ENCODE assay signal across 30 cellular contexts in the genomic region with DNA sequence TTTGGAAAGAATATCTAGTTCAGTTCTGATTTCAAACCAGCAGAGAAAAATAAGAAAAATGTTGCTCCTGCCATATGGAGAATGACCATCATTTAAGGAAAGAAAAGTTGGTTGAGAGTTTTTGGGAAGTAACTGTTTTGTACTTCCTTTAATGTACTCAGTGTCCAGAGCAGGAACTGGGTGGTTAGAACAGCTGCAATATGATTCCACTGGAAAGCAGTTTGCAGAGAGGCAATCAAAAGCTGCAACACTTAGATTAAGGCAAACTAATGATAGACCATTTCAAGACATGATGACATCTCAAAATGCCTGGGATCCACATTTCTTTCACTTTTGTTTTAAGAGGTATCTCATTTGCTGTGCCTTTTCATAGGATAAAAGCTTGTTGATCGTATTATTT.
"Had no signal": no experiment of that assay in that cellular context is flagged by ENCODE, and none has a peak within 500 bp of the region (broad histone marks: within the 10 kb centered on the region; RNA-seq: fewer than 3 reads in every experiment).

No MANE protein-coding gene starts in this region.

- H3K27me3 ChIP-seq: neural progenitor cell, neutrophil, right atrium auricular region, right lobe of liver, stomach, testis, thyroid gland, transverse colon, upper lobe of left lung, vagina had no signal

- H3K27ac ChIP-seq: lower lobe of right lung, neural progenitor cell, neutrophil, parathyroid adenoma, psoas muscle, right atrium auricular region, right lobe of liver, skin epidermis, stomach, testis, thyroid gland, transverse colon, upper lobe of left lung, vagina had no signal

- H3K4me1 ChIP-seq: lower lobe of right lung, neural progenitor cell, parathyroid adenoma, psoas muscle, right atrium auricular region, right lobe of liver, stomach, testis, thyroid gland, transverse colon, upper lobe of left lung, vagina had no signal

- H3K36me3 ChIP-seq: lower lobe of right lung, neural progenitor cell, neutrophil, right atrium auricular region, right lobe of liver, stomach, thyroid gland, transverse colon, upper lobe of left lung, vagina had no signal

- DNase-seq: islet precursor cell; left cardiac atrium; left ventricle myocardium superior; lower lobe of right lung; mammary epithelial cell; mesenchymal stem cell; naive B cell; natural killer cell; nephron progenitor cell; occipital lobe; psoas muscle; right lobe of liver; stimulated activated CD4-positive, alpha-beta T cell treated with anti-CD3 and anti-CD28 coated beads, Interleukin-12 subunit alpha, Interleukin-12 subunit beta, amount 100 ng/mL, for 4 hours; stimulated activated CD4-positive, alpha-beta T cell treated with anti-CD3 and anti-CD28 coated beads, Interleukin-15, amount 100 ng/mL, for 24 hours; stimulated activated CD4-positive, alpha-beta T cell treated with anti-CD3 and anti-CD28 coated beads, Interleukin-2, amount 100 ng/mL, for 24 hours; stimulated activated CD4-positive, alpha-beta T cell treated with anti-CD3 and anti-CD28 coated beads, Interleukin-4, amount 100 ng/mL, for 1 hour; stimulated activated naive B cell treated with anti-CD40 and anti-IgM and Interleukin-4, amounts not matched to agents 10 μg/mL and 1 μg/mL and 100 μg/mL, for 72 hours; stimulated activated naive CD8-positive, alpha-beta T cell treated with anti-CD3 and anti-CD28 coated beads, Interleukin-15, Interleukin-2, amounts not matched to agents 100 U/mL and 50 U/mL, for 24 hours; stomach; testis; thyroid gland; transverse colon; upper lobe of left lung had no signal

- H2AFZ ChIP-seq: neural progenitor cell, parathyroid adenoma had no signal

- ATAC-seq: left cardiac atrium; left lobe of liver; left ventricle myocardium superior; lower lobe of right lung; natural killer cell; psoas muscle; right lobe of liver; stimulated activated naive B cell treated with anti-CD40 and anti-IgM and Interleukin-4, amounts not matched to agents 10 μg/mL and 1 μg/mL and 100 μg/mL, for 72 hours; stimulated activated naive CD8-positive, alpha-beta T cell treated with anti-CD3 and anti-CD28 coated beads, Interleukin-15, Interleukin-2, amounts not matched to agents 100 U/mL and 50 U/mL, for 24 hours had no signal

- H3K9ac ChIP-seq: neural progenitor cell, parathyroid adenoma had no signal

- H3K9me3 ChIP-seq: lower lobe of right lung, neutrophil, psoas muscle, right atrium auricular region, right lobe of liver, stomach, testis, thyroid gland, transverse colon, upper lobe of left lung, vagina had no signal

- H3K4me2 ChIP-seq: neural progenitor cell had no signal

- H3K4me3 ChIP-seq: lower lobe of right lung, neural progenitor cell, psoas muscle, right atrium auricular region, right lobe of liver, skin epidermis, stomach, testis, thyroid gland, transverse colon, upper lobe of left lung, vagina had no signal
